In the genomic region with DNA sequence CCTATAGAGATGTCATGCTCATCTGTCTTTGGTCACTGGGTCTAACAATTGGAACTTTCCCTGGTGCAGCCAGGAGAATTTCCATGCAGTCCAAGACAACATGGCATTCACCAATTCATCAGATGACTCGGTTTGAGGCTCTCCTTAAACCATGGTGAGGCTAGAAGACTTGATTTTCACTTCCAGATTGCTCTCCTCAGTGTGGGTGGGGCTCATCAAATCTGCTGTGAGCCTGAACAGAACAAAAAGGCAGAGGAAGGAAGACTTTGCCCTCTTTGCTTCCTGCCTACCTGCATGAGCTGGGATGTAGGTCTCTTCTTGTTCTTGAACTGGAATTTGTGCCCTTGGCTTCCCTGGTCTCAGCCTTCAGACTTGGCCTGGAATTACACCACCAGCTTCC, we compare ENCODE assay signal across 25 cellular contexts.
A peak's percentile ranks its signal among the peaks of the same experiment; 100 is the strongest.
DNase-seq lines count a peak whose midpoint lies in the region; ATAC-seq and TF ChIP-seq lines count a peak whose summit lies in the region.
"Had no signal": no experiment of that assay in that cellular context is flagged by ENCODE, and none has a peak within 500 bp of the region (broad histone marks: within the 10 kb centered on the region; RNA-seq: fewer than 3 reads in every experiment).

No MANE protein-coding gene starts in this region.

- CTCF ChIA-PET in activated CD4-positive, alpha-beta T cell treated with anti-CD3 and anti-CD28 coated beads, Interleukin-2, amount 10 ng/mL, durations not matched to agents 7 days and 5 days (lab: Charles Lee) = interaction anchor here (0.8 kb wide), 1 partner anchor 251 kb away, joined by 4 read pairs; no protein-coding TSS in a partner anchor
- CTCF ChIA-PET in CD4-positive, alpha-beta memory T cell (lab: Charles Lee; ENCODE audit: partially characterized antibody) = interaction anchor here (1.7 to 2.4 kb wide), 3 partner anchors 9 to 204 kb away, joined by 4 to 10 read pairs (median 6); a partner anchor contains a TSS
- CTCF ChIA-PET in T-cell (lab: Charles Lee) = no interaction called here
- CTCF ChIA-PET in PC-9 (lab: Charles Lee) = no interaction called here
- CTCF ChIA-PET in SK-N-SH (lab: Yijun Ruan, JAX) = no interaction called here

- H3F3A ChIP-seq in PC-9 (ENCODE audit: insufficient read depth, low read depth) = peaks cover 3% of the 10 kb centered on the region; the same call in 1 of the 2 replicates
- no peaks in the 10 kb centered on the region for H3F3A ChIP-seq in SK-N-SH (replicated peaks; ENCODE audit: insufficient read depth)

- H3K27me3 Mint-ChIP-seq in activated CD4-positive, alpha-beta T cell treated with anti-CD3 and anti-CD28 coated beads, Interleukin-2, amount 10 ng/mL, durations not matched to agents 7 days and 5 days = peaks cover 7% of the 10 kb centered on the region
- no peaks in the 10 kb centered on the region for H3K27me3 Mint-ChIP-seq in CD4-positive, alpha-beta memory T cell
- H3K27me3 Mint-ChIP-seq in T-cell = no peaks in the 10 kb centered on the region
- H3K27me3 Mint-ChIP-seq in naive B cell = peaks cover 17 to 33% (median 28%) of the 10 kb centered on the region in 3 donors

- H3K4me2 ChIP-seq in PC-9 (no peak overlapping the region), SK-N-SH (no peak overlapping the region)
- H3K4me2 ChIP-seq: smooth muscle cell had no signal

- H3K4me3 Mint-ChIP-seq in activated CD4-positive, alpha-beta T cell treated with anti-CD3 and anti-CD28 coated beads, Interleukin-2, amount 10 ng/mL, durations not matched to agents 7 days and 5 days = no peak overlapping the region
- H3K4me3 Mint-ChIP-seq in CD4-positive, alpha-beta memory T cell = peak overlapping the region; percentile 18 to 78 (median 71)
- H3K4me3 Mint-ChIP-seq in T-cell (peak overlapping the region in 1 of 3 donors; percentile 59), naive B cell (peak overlapping the region in 2 of 8 donors; percentile 40 to 79)
- H3K4me3 Mint-ChIP-seq: activated T-helper 1 cell treated with anti-CD3 and anti-CD28 coated beads, Interleukin-12 subunit alpha, Interleukin-12 subunit beta, Interleukin-2, Interleukin-4 antibody, amounts not matched to agents 30 ng/mL and 10 ng/mL and 1 ng/mL, durations not matched to agents 14 hours and 24 hours and 36 hours; brain had no signal

- H4K20me1 ChIP-seq in PC-9 (ENCODE audit: insufficient read depth) = no peaks in the 10 kb centered on the region
- H4K20me1 ChIP-seq in SK-N-SH (ENCODE audit: insufficient read depth) = no peaks in the 10 kb centered on the region

- H3K9ac ChIP-seq in SK-N-SH = no peak overlapping the region

- H3K9me3 ChIP-seq in CD4-positive, alpha-beta memory T cell (ENCODE audit: control insufficient read depth in 1 of 2, low read length in 2 of 2) = no peaks in the 10 kb centered on the region
- H3K9me3 ChIP-seq in PC-9 (ENCODE audit: insufficient read depth, low read depth) (0 out of 2 replicates have a peak, but pooled peaks cover 5% of the 10 kb centered on the region), SK-N-SH (no peaks in the 10 kb centered on the region)
- H3K9me3 ChIP-seq: adrenal gland, upper lobe of right lung had no signal

- no TSS peak for BruUV-seq in PC-9 (replicated peaks; lab: Mats Ljungman, UMichigan)

- H3K9me2 ChIP-seq in PC-9 (ENCODE audit: insufficient read depth) = no peaks in the 10 kb centered on the region
- no peaks in the 10 kb centered on the region for H3K9me2 ChIP-seq in SK-N-SH

- POLR2A ChIA-PET in activated CD4-positive, alpha-beta T cell treated with anti-CD3 and anti-CD28 coated beads, Interleukin-2, amount 10 ng/mL, durations not matched to agents 7 days and 5 days (lab: Charles Lee) = no interaction called here
- POLR2A ChIA-PET in CD4-positive, alpha-beta memory T cell (lab: Charles Lee; ENCODE audit: partially characterized antibody) = interaction anchor here (1.1 to 5.7 kb wide), 5 partner anchors 12 to 203 kb away, joined by 4 to 54 read pairs (median 9); a partner anchor contains a TSS
- POLR2A ChIA-PET in T-cell (lab: Charles Lee) (no interaction called here), PC-9 (lab: Charles Lee; ENCODE audit: unreplicated experiment) (no interaction called here), SK-N-SH (lab: Yijun Ruan, JAX) (no interaction called here)

- no peak for TF ChIP-seq RAD21 in SK-N-SH (IDR thresholded peaks at IDR 0.05; ENCODE audit: low read length)

- ATAC-seq in T-cell (replicated peaks in 1 of 4) = peak; percentile 44 to 71 (median 59)
- ATAC-seq in naive B cell (ENCODE audit: low read depth in 2 of 2) = peak; percentile 40 to 70
- no peak for ATAC-seq in GM18498 (IDR thresholded peaks at IDR 0.05; ENCODE audit: unreplicated experiment)
- ATAC-seq: HCT116, SK-N-SH treated with all-trans-retinoic acid at 6 μM for 48 hours, upper lobe of right lung had no signal

- peaks cover 27% of the 10 kb centered on the region for H3K9me3 Mint-ChIP-seq in activated CD4-positive, alpha-beta T cell treated with anti-CD3 and anti-CD28 coated beads, Interleukin-2, amount 10 ng/mL, durations not matched to agents 7 days and 5 days
- peaks cover 0 to 8% (median 1%) of the 10 kb centered on the region in 8 donors for H3K9me3 Mint-ChIP-seq in CD4-positive, alpha-beta memory T cell
- H3K9me3 Mint-ChIP-seq in T-cell (peaks cover 0 to 4% (median 4%) of the 10 kb centered on the region in 3 donors), naive B cell (peaks cover 0 to 5% (median 1%) of the 10 kb centered on the region in 7 donors)
- H3K9me3 Mint-ChIP-seq: IgD-negative memory B cell had no signal

- peak; percentile 27 for DNase-seq in activated CD4-positive, alpha-beta T cell treated with anti-CD3 and anti-CD28 coated beads, Interleukin-2, amount 10 ng/mL, durations not matched to agents 7 days and 5 days
- DNase-seq in activated CD4-positive, alpha-beta T cell treated with anti-CD3 and anti-CD28 coated beads, Interleukin-2, amount 50 U/mL, for 1 hour = no peak
- peak in 1 of 5 donors; percentile 41 for DNase-seq in CD4-positive, alpha-beta memory T cell
- DNase-seq in T-cell (peak in 4 of 34 experiments; percentile 8 to 27 (median 14)), naive B cell (no peak), PC-9 (no peak), SK-N-SH (no peak)
- DNase-seq: activated CD4-positive, CD25-positive, alpha-beta regulatory T cell; adrenal gland; head of caudate nucleus; mesendoderm; NCI-H2029 treated with DMSO at 0.1 percent for 48 hours; NCI-H2227 treated with DMSO at 0.1 percent for 48 hours; NCI-H748 treated with DMSO at 0.1 percent for 48 hours; occipital lobe; stimulated activated CD4-positive, alpha-beta T cell treated with anti-CD3 and anti-CD28 coated beads, Interleukin-2, amount 100 ng/mL, for 24 hours; substantia nigra; upper lobe of right lung had no signal

- 40% methylated on average over 1 of the region's 1 CpG for WGBS in SK-N-SH (ENCODE audit: low lambda C conversion rate)

- H3K36me3 ChIP-seq in CD4-positive, alpha-beta memory T cell (ENCODE audit: insufficient read depth, low read length) = no peaks in the 10 kb centered on the region
- H3K36me3 ChIP-seq in PC-9 (ENCODE audit: low read depth) (no peaks in the 10 kb centered on the region), SK-N-SH (replicated peaks in 1 of 2; ENCODE audit: control insufficient read depth in 1 of 2, insufficient read depth in 2 of 2, low read length in 1 of 2) (no peaks in the 10 kb centered on the region)
- H3K36me3 ChIP-seq: adrenal gland, upper lobe of right lung had no signal

- peaks cover 68% of the 10 kb centered on the region for H3K4me1 ChIP-seq in CD4-positive, alpha-beta memory T cell (ENCODE audit: insufficient read depth, low read length)
- H3K4me1 ChIP-seq in PC-9 (replicated peaks; ENCODE audit: insufficient read depth) = no peaks in the 10 kb centered on the region; the same call in 1 of the 2 replicates
- peaks cover 8 to 11% of the 10 kb centered on the region in 2 experiments; a peak in 3 of 4 replicates for H3K4me1 ChIP-seq in SK-N-SH (ENCODE audit: control insufficient read depth in 1 of 2, insufficient read depth in 2 of 2, low read depth in 1 of 2, low read length in 1 of 2)
- H3K4me1 ChIP-seq: upper lobe of right lung had no signal

- no peaks in the 10 kb centered on the region for H3K27me3 ChIP-seq in CD4-positive, alpha-beta memory T cell (ENCODE audit: insufficient read depth, low read length)
- no peaks in the 10 kb centered on the region for H3K27me3 ChIP-seq in PC-9 (ENCODE audit: insufficient read depth, low read depth)
- H3K27me3 ChIP-seq in SK-N-SH (ENCODE audit: insufficient read depth) = no peaks in the 10 kb centered on the region
- H3K27me3 ChIP-seq: adrenal gland, upper lobe of right lung had no signal

- H3K4me3 ChIP-seq in CD4-positive, alpha-beta memory T cell (ENCODE audit: low read length in 2 of 2) = peak overlapping the region in 1 of 2 donors; percentile 1
- no peak overlapping the region for H3K4me3 ChIP-seq in PC-9
- no peak overlapping the region for H3K4me3 ChIP-seq in SK-N-SH (ENCODE audit: low read depth in 2 of 2, low read length in 1 of 2)
- H3K4me3 ChIP-seq: adrenal gland, smooth muscle cell, upper lobe of right lung had no signal

- TF ChIP-seq CTCF in PC-9 (conservative IDR thresholded peaks at IDR 0.05) (no peak), SK-N-SH (IDR thresholded peaks at IDR 0.05) (no peak)

- no peak overlapping the region for H3K27ac ChIP-seq in CD4-positive, alpha-beta memory T cell (ENCODE audit: low read depth, low read length)
- no peak overlapping the region for H3K27ac ChIP-seq in PC-9
- H3K27ac ChIP-seq in SK-N-SH (ENCODE audit: low read depth in 2 of 2, low read length in 1 of 2) = no peak overlapping the region
- H3K27ac ChIP-seq: adrenal gland, upper lobe of right lung had no signal

- H3K27ac Mint-ChIP-seq in activated CD4-positive, alpha-beta T cell treated with anti-CD3 and anti-CD28 coated beads, Interleukin-2, amount 10 ng/mL, durations not matched to agents 7 days and 5 days = peak overlapping the region; percentile 63
- peak overlapping the region; percentile 1 to 84 (median 77) for H3K27ac Mint-ChIP-seq in CD4-positive, alpha-beta memory T cell
- H3K27ac Mint-ChIP-seq in T-cell = peak overlapping the region; percentile 69 to 89
- H3K27ac Mint-ChIP-seq in naive B cell = no peak overlapping the region
- H3K27ac Mint-ChIP-seq: activated T-helper 1 cell treated with anti-CD3 and anti-CD28 coated beads, Interleukin-12 subunit alpha, Interleukin-12 subunit beta, Interleukin-2, Interleukin-4 antibody, amounts not matched to agents 30 ng/mL and 10 ng/mL and 1 ng/mL, durations not matched to agents 14 hours and 24 hours and 36 hours; brain had no signal

- H2AFZ ChIP-seq in PC-9 (no peak overlapping the region; the same call in 1 of the 2 replicates), SK-N-SH (ENCODE audit: low read depth) (no peak overlapping the region)

- peaks cover 32% of the 10 kb centered on the region for H3K36me3 Mint-ChIP-seq in activated CD4-positive, alpha-beta T cell treated with anti-CD3 and anti-CD28 coated beads, Interleukin-2, amount 10 ng/mL, durations not matched to agents 7 days and 5 days (ENCODE audit: low read depth)
- no peaks in the 10 kb centered on the region for H3K36me3 Mint-ChIP-seq in CD4-positive, alpha-beta memory T cell
- H3K36me3 Mint-ChIP-seq in T-cell (no peaks in the 10 kb centered on the region), naive B cell (peaks cover 5 to 20% of the 10 kb centered on the region in 2 donors)
- H3K36me3 Mint-ChIP-seq: brain had no signal

- peaks cover 46% of the 10 kb centered on the region for H3K4me1 Mint-ChIP-seq in activated CD4-positive, alpha-beta T cell treated with anti-CD3 and anti-CD28 coated beads, Interleukin-2, amount 10 ng/mL, durations not matched to agents 7 days and 5 days
- peaks cover 63 to 89% (median 73%) of the 10 kb centered on the region in 4 donors for H3K4me1 Mint-ChIP-seq in CD4-positive, alpha-beta memory T cell
- H3K4me1 Mint-ChIP-seq in T-cell (peaks cover 66 to 82% (median 80%) of the 10 kb centered on the region in 3 donors), naive B cell (peaks cover 7 to 13% (median 13%) of the 10 kb centered on the region in 3 donors)

- H3K79me2 ChIP-seq in PC-9 (ENCODE audit: low read depth) (no peaks in the 10 kb centered on the region), SK-N-SH (ENCODE audit: insufficient read depth) (no peaks in the 10 kb centered on the region)

- TF ChIP-seq EP300 in SK-N-SH (IDR thresholded peaks at IDR 0.05; ENCODE audit: borderline replicate concordance in 1 of 2, low read depth in 1 of 2, low read length in 1 of 2) = no peak

- intact Hi-C loops in CD4-positive, alpha-beta memory T cell (cut with micrococcal nuclease) = loop anchor here (1.0 kb wide), 1 partner anchor 12 kb away; no protein-coding TSS in a partner anchor
- intact Hi-C loops in PC-9 (cut with micrococcal nuclease; ENCODE audit: unreplicated experiment) = no loop called here

Comparison
In these comparisons a context has a peak if more than half of its experiments do, and no peak if none do; other contexts are left out.
1. H3K27ac Mint-ChIP-seq: peak in activated CD4-positive, alpha-beta T cell treated with anti-CD3 and anti-CD28 coated beads, Interleukin-2, amount 10 ng/mL, durations not matched to agents 7 days and 5 days (single experiment), CD4-positive, alpha-beta memory T cell (7 of 7) and T-cell (2 of 2); none in naive B cell (0 of 6).
2. CTCF ChIA-PET loops: an anchor here in activated CD4-positive, alpha-beta T cell treated with anti-CD3 and anti-CD28 coated beads, Interleukin-2, amount 10 ng/mL, durations not matched to agents 7 days and 5 days (0.8 kb wide) and CD4-positive, alpha-beta memory T cell (1.7 to 2.4 kb wide); none called in T-cell, PC-9 and SK-N-SH.